ENCODE assay signal across 19 cellular contexts in genomic region chr11:45816614-45817013, GRCh38. TPM values are rescaled to one million over a fixed set of nuclear protein-coding genes. Genes with fewer than 3 reads are reported as not detected.
DNase-seq lines count a peak whose midpoint lies in the region; ATAC-seq lines count a peak whose summit lies in the region.
"Had no signal": no experiment of that assay in that cellular context is flagged by ENCODE, and none has a peak within 500 bp of the region (broad histone marks: within the 10 kb centered on the region; RNA-seq: fewer than 3 reads in every experiment).

No MANE protein-coding gene starts in this region.

- H3K4me3 Mint-ChIP-seq in stimulated activated memory B cell treated with anti-CD40 and anti-IgM and Interleukin-4, amounts not matched to agents 10 μg/mL and 1 μg/mL and 100 μg/mL, for 72 hours = no peak overlapping the region
- H3K4me3 Mint-ChIP-seq: activated CD4-positive, alpha-beta T cell treated with anti-CD3 and anti-CD28 coated beads, Interleukin-2, amount 10 ng/mL, durations not matched to agents 24 days and 14 days; CD4-positive, CD25-positive, alpha-beta regulatory T cell had no signal

- ATAC-seq in stimulated activated memory B cell treated with anti-CD40 and anti-IgM and Interleukin-4, amounts not matched to agents 10 μg/mL and 1 μg/mL and 100 μg/mL, for 72 hours = peak; percentile 9
- ATAC-seq in GM18873 (IDR thresholded peaks at IDR 0.05; ENCODE audit: low FRiP score, unreplicated experiment) = no peak
- ATAC-seq: stimulated activated naive CD8-positive, alpha-beta T cell treated with anti-CD3 and anti-CD28 coated beads, Interleukin-15, Interleukin-2, amounts not matched to agents 100 U/mL and 50 U/mL, for 24 hours had no signal

- H3K23ac ChIP-seq in neuronal stem cell (ENCODE audit: low read depth, low read length, poor library complexity) = no peak overlapping the region

- no peak overlapping the region for H2BK15ac ChIP-seq in neuronal stem cell (ENCODE audit: low read length)

- H3K4me1 ChIP-seq in neuronal stem cell (ENCODE audit: control insufficient read depth in 2 of 2, insufficient read depth in 1 of 2, low read depth in 1 of 2, low read length in 2 of 2) = peaks cover 2 to 3% of the 10 kb centered on the region in 2 donors
- H3K4me1 ChIP-seq: A549, parathyroid adenoma, upper lobe of right lung had no signal

- WGBS in neuronal stem cell (ENCODE audit: extremely low coverage in 2 of 2, insufficient read length in 2 of 2, insufficient replicate concordance in 1 of 2), 2 donors = no CpG with 5 or more reads among the region's 3 CpGs

- H3K36me3 ChIP-seq in neuronal stem cell (replicated peaks in 1 of 2; ENCODE audit: control insufficient read depth in 2 of 2, insufficient read depth in 2 of 2, low read length in 2 of 2) = peaks cover 6 to 8% of the 10 kb centered on the region in 2 donors

- no peak overlapping the region for H2BK12ac ChIP-seq in neuronal stem cell (ENCODE audit: low read length)

- H3K27me3 ChIP-seq in neuronal stem cell (ENCODE audit: control insufficient read depth in 3 of 3, insufficient read depth in 3 of 3, low read depth in 1 of 3, low read length in 3 of 3) = peaks cover 0 to under 1% (median 0%) of the 10 kb centered on the region in 3 experiments
- H3K27me3 ChIP-seq: hepatocyte, upper lobe of right lung had no signal

- H2AFZ ChIP-seq in neuronal stem cell (ENCODE audit: low read length) = no peak overlapping the region
- H2AFZ ChIP-seq: hepatocyte, parathyroid adenoma had no signal

- H3K4me3 ChIP-seq in neuronal stem cell (ENCODE audit: low read length in 2 of 2) = no peak overlapping the region
- H3K4me3 ChIP-seq: A549, hepatocyte, smooth muscle cell, upper lobe of right lung had no signal

- H3K27ac Mint-ChIP-seq in stimulated activated memory B cell treated with anti-CD40 and anti-IgM and Interleukin-4, amounts not matched to agents 10 μg/mL and 1 μg/mL and 100 μg/mL, for 72 hours = peak overlapping the region; percentile 89
- H3K27ac Mint-ChIP-seq: activated CD4-positive, alpha-beta T cell treated with anti-CD3 and anti-CD28 coated beads, Interleukin-2, amount 10 ng/mL, durations not matched to agents 24 days and 14 days; CD4-positive, CD25-positive, alpha-beta regulatory T cell had no signal

- H4K8ac ChIP-seq in neuronal stem cell (ENCODE audit: low read depth, low read length) = no peak overlapping the region

- no peaks in the 10 kb centered on the region for H3K9me3 ChIP-seq in neuronal stem cell (replicated peaks in 1 of 2; ENCODE audit: control insufficient read depth in 2 of 2, insufficient read depth in 1 of 2, low read depth in 1 of 2, low read length in 2 of 2)
- H3K9me3 ChIP-seq: A549, upper lobe of right lung had no signal

- H3K9me3 Mint-ChIP-seq in stimulated activated memory B cell treated with anti-CD40 and anti-IgM and Interleukin-4, amounts not matched to agents 10 μg/mL and 1 μg/mL and 100 μg/mL, for 72 hours = no peaks in the 10 kb centered on the region
- H3K9me3 Mint-ChIP-seq: activated CD4-positive, alpha-beta T cell treated with anti-CD3 and anti-CD28 coated beads, Interleukin-2, amount 10 ng/mL, durations not matched to agents 24 days and 14 days; activated naive CD4-positive, alpha-beta T cell treated with anti-CD3 and anti-CD28 coated beads, Interleukin-2, amount 50 U/mL, for 72 hours; CD4-positive, CD25-positive, alpha-beta regulatory T cell had no signal

- peaks cover 37% of the 10 kb centered on the region for H3K4me1 Mint-ChIP-seq in stimulated activated memory B cell treated with anti-CD40 and anti-IgM and Interleukin-4, amounts not matched to agents 10 μg/mL and 1 μg/mL and 100 μg/mL, for 72 hours
- H3K4me1 Mint-ChIP-seq: activated CD4-positive, alpha-beta T cell treated with anti-CD3 and anti-CD28 coated beads, Interleukin-2, amount 10 ng/mL, durations not matched to agents 24 days and 14 days had no signal

- peak; percentile 25 for DNase-seq in NCI-H748 (lab: John Stamatoyannopoulos, UW; ENCODE audit: unreplicated experiment)
- no peak for DNase-seq in NCI-H748 treated with DMSO at 0.1 percent for 48 hours (lab: John Stamatoyannopoulos, UW)
- peak; percentile 6 for DNase-seq in NCI-H2196 treated with DMSO at 0.1 percent for 48 hours (lab: John Stamatoyannopoulos, UW; ENCODE audit: unreplicated experiment)
- DNase-seq in cerebellum (ENCODE audit: low spot score) = peak; percentile 57
- no peak for DNase-seq in neuronal stem cell (ENCODE audit: low spot score)
- DNase-seq in activated naive CD4-positive, alpha-beta T cell treated with anti-CD3 and anti-CD28 coated beads, Interleukin-2, amount 50 U/mL, for 16 hours = no peak
- DNase-seq: activated CD4-positive, alpha-beta T cell treated with anti-CD3 and anti-CD28 coated beads, Interleukin-2, amount 10 ng/mL, durations not matched to agents 24 days and 14 days; CD4-positive, CD25-positive, alpha-beta regulatory T cell; EL; stimulated activated naive CD8-positive, alpha-beta T cell treated with anti-CD3 and anti-CD28 coated beads, Interleukin-15, Interleukin-2, amounts not matched to agents 100 U/mL and 50 U/mL, for 24 hours; T1000; upper lobe of right lung had no signal

- no peak overlapping the region for H2BK5ac ChIP-seq in neuronal stem cell (ENCODE audit: low read length)

- H3K79me1 ChIP-seq in neuronal stem cell (ENCODE audit: low read depth, low read length) = no peaks in the 10 kb centered on the region

- no peaks in the 10 kb centered on the region for H3K27me3 Mint-ChIP-seq in stimulated activated memory B cell treated with anti-CD40 and anti-IgM and Interleukin-4, amounts not matched to agents 10 μg/mL and 1 μg/mL and 100 μg/mL, for 72 hours
- H3K27me3 Mint-ChIP-seq: activated CD4-positive, alpha-beta T cell treated with anti-CD3 and anti-CD28 coated beads, Interleukin-2, amount 10 ng/mL, durations not matched to agents 24 days and 14 days; CD4-positive, CD25-positive, alpha-beta regulatory T cell had no signal

- no peak overlapping the region for H3K18ac ChIP-seq in neuronal stem cell (ENCODE audit: low read length)

- no peak overlapping the region for H3K4ac ChIP-seq in neuronal stem cell (ENCODE audit: low read length)

- H3K9ac ChIP-seq in neuronal stem cell (ENCODE audit: low read depth, low read length, poor library complexity) = no peak overlapping the region
- H3K9ac ChIP-seq: parathyroid adenoma had no signal

- no peak overlapping the region for H4K91ac ChIP-seq in neuronal stem cell (ENCODE audit: low read depth, low read length, poor library complexity)

- no peak overlapping the region for H2AK5ac ChIP-seq in neuronal stem cell (ENCODE audit: low read depth, low read length)

- H2BK120ac ChIP-seq in neuronal stem cell (ENCODE audit: low read depth, low read length) = no peak overlapping the region

- H3K27ac ChIP-seq in neuronal stem cell (replicated peaks; ENCODE audit: low read length) = no peak overlapping the region
- H3K27ac ChIP-seq: A549, hepatocyte, parathyroid adenoma, upper lobe of right lung had no signal

- no peak overlapping the region for H3K14ac ChIP-seq in neuronal stem cell (ENCODE audit: low read length)

- H3K4me2 ChIP-seq in neuronal stem cell (ENCODE audit: insufficient read depth, low read length, poor library complexity, severe bottlenecking) = no peak overlapping the region
- H3K4me2 ChIP-seq: A549, hepatocyte, smooth muscle cell had no signal

- H3K36me3 Mint-ChIP-seq in stimulated activated memory B cell treated with anti-CD40 and anti-IgM and Interleukin-4, amounts not matched to agents 10 μg/mL and 1 μg/mL and 100 μg/mL, for 72 hours = no peaks in the 10 kb centered on the region
- H3K36me3 Mint-ChIP-seq: activated naive CD4-positive, alpha-beta T cell treated with anti-CD3 and anti-CD28 coated beads, Interleukin-2, amount 50 U/mL, for 72 hours; CD4-positive, CD25-positive, alpha-beta regulatory T cell had no signal

RNA-seq across cellular contexts. Expression of gene SLC35C1, which starts 11.7 kb away (rescaled TPM):
- total RNA-seq in cerebellum = 3.5 TPM
- polyA plus RNA-seq in neuronal stem cell (2013, experiment 1 of 2) = 6.9 TPM
- polyA plus RNA-seq in neuronal stem cell (2013, experiment 2 of 2) = 7.0 TPM

RNA-seq across cellular contexts. Expression of gene CRY2, which starts 30.7 kb away (rescaled TPM):
- total RNA-seq in cerebellum = 32.5 TPM
- 7.4 TPM for polyA plus RNA-seq in neuronal stem cell (2013, experiment 1 of 2)
- 7.4 TPM for polyA plus RNA-seq in neuronal stem cell (2013, experiment 2 of 2)

Comparison
In these comparisons a context has a peak if more than half of its experiments do, and no peak if none do; other contexts are left out.
1. DNase-seq: peak in NCI-H748 (single experiment), NCI-H2196 treated with DMSO at 0.1 percent for 48 hours (single experiment) and cerebellum (single experiment); none in NCI-H748 treated with DMSO at 0.1 percent for 48 hours (single experiment), neuronal stem cell (single experiment) and activated naive CD4-positive, alpha-beta T cell treated with anti-CD3 and anti-CD28 coated beads, Interleukin-2, amount 50 U/mL, for 16 hours (single experiment).